Comparison of ENCODE assay signal across 8 cellular contexts in the genomic region with DNA sequence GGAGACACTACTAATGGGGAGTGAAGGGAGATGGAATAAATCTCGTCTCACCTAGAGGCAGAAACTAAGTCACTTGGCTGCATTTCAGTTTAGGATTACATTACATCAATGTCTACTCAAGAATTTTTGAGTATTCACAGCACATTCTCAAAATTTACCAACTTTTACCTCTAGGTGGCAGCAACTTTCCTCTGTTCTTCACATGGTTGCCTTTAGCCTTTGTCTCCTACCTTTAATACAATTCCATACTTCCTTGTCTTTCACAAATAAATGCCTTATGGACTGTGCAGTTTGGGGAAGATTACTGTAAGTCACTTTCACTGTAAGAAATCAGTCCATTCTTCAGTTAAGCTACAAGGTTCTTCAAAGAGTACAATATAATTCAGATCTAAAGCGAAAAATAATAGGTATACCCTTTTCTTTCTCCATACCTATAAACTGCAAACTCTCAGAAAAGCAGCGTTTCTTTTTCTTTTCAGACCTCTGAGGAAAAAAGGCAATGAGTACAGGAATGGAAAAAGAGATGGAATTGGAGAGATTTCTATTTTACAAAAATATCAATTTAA.
DNase-seq lines count a peak whose midpoint lies in the region; ATAC-seq and TF ChIP-seq lines count a peak whose summit lies in the region.

No MANE protein-coding gene starts in this region.

- no peak overlapping the region for H3K27ac Mint-ChIP-seq in osteocyte (ENCODE audit: unreplicated experiment)

- intact Hi-C loops in posterior vena cava (cut with DNase I): no loop called here

- no peaks in the 10 kb centered on the region for H3K27me3 Mint-ChIP-seq in osteocyte (ENCODE audit: unreplicated experiment)

- peaks cover 3% of the 10 kb centered on the region for H3K4me1 Mint-ChIP-seq in osteocyte (ENCODE audit: unreplicated experiment)

- no peaks in the 10 kb centered on the region for H3K9me3 Mint-ChIP-seq in osteocyte (ENCODE audit: unreplicated experiment)

- H3K4me3 Mint-ChIP-seq in osteocyte (ENCODE audit: unreplicated experiment): no peak overlapping the region

- ATAC-seq in HG02642 (IDR thresholded peaks at IDR 0.05; ENCODE audit: poor library complexity, unreplicated experiment): peak; percentile 66

- peak; percentile 59 for TF ChIP-seq CTCF in GM10266 (IDR thresholded peaks at IDR 0.05; ENCODE audit: control insufficient read depth, insufficient read depth, low read depth, missing control alignments)
- TF ChIP-seq CTCF in osteocyte (IDR thresholded peaks at IDR 0.05): peak; percentile 76

- H3K36me3 Mint-ChIP-seq in osteocyte (ENCODE audit: unreplicated experiment): peaks cover 9% of the 10 kb centered on the region

- DNase-seq in AG08395 (ENCODE audit: low spot score): peak; percentile 65
- peak; percentile 22 for DNase-seq in GM10266 (ENCODE audit: extremely low spot score)
- peak; percentile 66 for DNase-seq in NCI-H146 (lab: John Stamatoyannopoulos, UW)
- DNase-seq in T1000 (lab: John Stamatoyannopoulos, UW): peak; percentile 1
- peak; percentile 28 for DNase-seq in fibroblast of the conjunctiva (ENCODE audit: low read depth)
- DNase-seq in osteocyte (ENCODE audit: extremely low spot score, unreplicated experiment): no peak
- no peak for DNase-seq in posterior vena cava (ENCODE audit: low spot score)

Comparison
In these comparisons a context has a peak if more than half of its experiments do, and no peak if none do; other contexts are left out.
1. DNase-seq: peak in AG08395 (single experiment), GM10266 (single experiment), NCI-H146 (single experiment), T1000 (single experiment) and fibroblast of the conjunctiva (single experiment); none in osteocyte (single experiment) and posterior vena cava (single experiment).